Comparison of ENCODE assay signal across 17 cellular contexts in the genomic region with DNA sequence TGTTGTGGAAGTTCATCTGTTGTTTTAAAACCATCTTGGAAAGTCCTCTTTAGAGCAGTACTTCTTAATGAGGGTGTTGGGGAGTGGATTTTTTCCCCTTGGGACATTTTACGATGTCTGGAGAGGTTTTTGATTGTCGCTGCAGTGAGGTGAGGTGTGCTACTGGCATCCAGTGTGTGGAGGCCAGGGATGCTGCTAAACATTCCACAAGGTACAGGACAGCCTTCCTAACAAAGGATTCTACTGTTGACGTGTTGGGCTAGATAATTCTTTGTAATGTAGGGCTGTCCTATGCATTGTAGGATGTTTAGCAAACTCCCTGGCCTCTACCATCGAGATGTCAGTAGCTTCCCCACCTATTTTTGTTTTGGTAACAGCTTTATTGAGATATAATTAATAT. TPM values are rescaled to one million over a fixed set of nuclear protein-coding genes. Genes with fewer than 3 reads are reported as not detected.
DNase-seq lines count a peak whose midpoint lies in the region; ATAC-seq and TF ChIP-seq lines count a peak whose summit lies in the region.
"Had no signal": no experiment of that assay in that cellular context is flagged by ENCODE, and none has a peak within 500 bp of the region (broad histone marks: within the 10 kb centered on the region; RNA-seq: fewer than 3 reads in every experiment).

No MANE protein-coding gene starts in this region.

- TF ChIP-seq CTCF in Panc1 (IDR thresholded peaks at IDR 0.05) (no peak), smooth muscle cell (IDR thresholded peaks at IDR 0.05; ENCODE audit: borderline replicate concordance, insufficient read depth, poor library complexity, severe bottlenecking) (no peak)

- H3K9me3 ChIP-seq in Panc1 (ENCODE audit: control insufficient read depth, insufficient read depth, low read depth, low read length) (no peaks in the 10 kb centered on the region), smooth muscle cell (replicated peaks; ENCODE audit: low read depth) (no peaks in the 10 kb centered on the region)
- H3K9me3 ChIP-seq: A549 had no signal

- no peaks in the 10 kb centered on the region for H3K9me3 Mint-ChIP-seq in activated naive CD8-positive, alpha-beta T cell (ENCODE audit: low read depth)
- H3K9me3 Mint-ChIP-seq in activated naive CD8-positive, alpha-beta T cell treated with anti-CD3 and anti-CD28 coated beads, Interleukin-2, amount 50 U/mL, for 24 hours: peaks cover 11% of the 10 kb centered on the region
- H3K9me3 Mint-ChIP-seq in immature natural killer cell: no peaks in the 10 kb centered on the region

- in situ Hi-C loops in Panc1 (cut with HindIII; ENCODE audit: low pct_unique_long_range_greater_than_20kb, low sequenced_read_pairs): no loop called here

- H3K4me1 ChIP-seq in Panc1 (ENCODE audit: control insufficient read depth, insufficient read depth, low read length) (peaks cover 4% of the 10 kb centered on the region; the same call in 1 of the 2 replicates), smooth muscle cell (ENCODE audit: low read depth) (no peaks in the 10 kb centered on the region)
- H3K4me1 ChIP-seq: A549 had no signal

- no peak overlapping the region for H2AFZ ChIP-seq in smooth muscle cell (ENCODE audit: low read depth)

- intact Hi-C loops in Panc1 (cut with micrococcal nuclease; ENCODE audit: unreplicated experiment): no loop called here

- H3K4me2 ChIP-seq in smooth muscle cell: no peak overlapping the region
- H3K4me2 ChIP-seq: A549, KMS-11 had no signal

- POLR2A ChIA-PET in Panc1 (lab: Charles Lee): no interaction called here

- no peaks in the 10 kb centered on the region for H3F3A ChIP-seq in smooth muscle cell (ENCODE audit: low read depth)

- no peaks in the 10 kb centered on the region for H3K79me2 ChIP-seq in smooth muscle cell (ENCODE audit: low read depth)

- ATAC-seq in activated naive CD8-positive, alpha-beta T cell treated with anti-CD3 and anti-CD28 coated beads, Interleukin-2, amount 50 U/mL, for 24 hours: no peak
- peak; percentile 63 for ATAC-seq in Panc1
- no peak for ATAC-seq in HG03460 (IDR thresholded peaks at IDR 0.05; ENCODE audit: unreplicated experiment)
- no peak for ATAC-seq in HG03196 (IDR thresholded peaks at IDR 0.05; ENCODE audit: unreplicated experiment)
- ATAC-seq: A549 had no signal

- H3K4me3 ChIP-seq in Panc1 (ENCODE audit: low read depth in 2 of 2, low read length in 2 of 2) (no peak overlapping the region), smooth muscle cell (no peak overlapping the region)
- H3K4me3 ChIP-seq: A549 had no signal

- no peak overlapping the region for H3K4me3 Mint-ChIP-seq in activated naive CD8-positive, alpha-beta T cell
- H3K4me3 Mint-ChIP-seq in activated naive CD8-positive, alpha-beta T cell treated with anti-CD3 and anti-CD28 coated beads, Interleukin-2, amount 50 U/mL, for 24 hours: no peak overlapping the region
- H3K4me3 Mint-ChIP-seq in immature natural killer cell: peak overlapping the region in 2 of 5 donors; percentile 8 to 23
- H3K4me3 Mint-ChIP-seq: CD14-positive monocyte had no signal

- CTCF ChIA-PET in Panc1 (lab: Charles Lee): no interaction called here

- H3K9ac ChIP-seq in smooth muscle cell (ENCODE audit: low read depth): no peak overlapping the region
- H3K9ac ChIP-seq: KMS-11 had no signal

- peaks cover 64% of the 10 kb centered on the region for H3K4me1 Mint-ChIP-seq in activated naive CD8-positive, alpha-beta T cell (ENCODE audit: low read depth)
- H3K4me1 Mint-ChIP-seq in activated naive CD8-positive, alpha-beta T cell treated with anti-CD3 and anti-CD28 coated beads, Interleukin-2, amount 50 U/mL, for 24 hours: peaks cover 50% of the 10 kb centered on the region
- H3K4me1 Mint-ChIP-seq in immature natural killer cell: peaks cover 48 to 78% of the 10 kb centered on the region in 2 donors

- H3K36me3 ChIP-seq in Panc1 (ENCODE audit: control insufficient read depth, insufficient read depth, low read length) (no peaks in the 10 kb centered on the region), smooth muscle cell (ENCODE audit: low read depth) (peaks cover 10% of the 10 kb centered on the region)

- WGBS in smooth muscle cell (ENCODE audit: low lambda C conversion rate): 70% methylated on average over 4 of the region's 4 CpGs

- H3K27ac ChIP-seq in Panc1 (ENCODE audit: low read length) (no peak overlapping the region), smooth muscle cell (ENCODE audit: low read depth) (peak overlapping the region; percentile 68)
- H3K27ac ChIP-seq: A549, KMS-11, RWPE1 had no signal

- H3K27me3 ChIP-seq in Panc1 (ENCODE audit: control insufficient read depth, insufficient read depth, low read length) (no peaks in the 10 kb centered on the region), smooth muscle cell (ENCODE audit: low read depth) (no peaks in the 10 kb centered on the region)

- H3K27ac Mint-ChIP-seq in activated naive CD8-positive, alpha-beta T cell: peak overlapping the region; percentile 46
- H3K27ac Mint-ChIP-seq in activated naive CD8-positive, alpha-beta T cell treated with anti-CD3 and anti-CD28 coated beads, Interleukin-2, amount 50 U/mL, for 24 hours: no peak overlapping the region
- peak overlapping the region in 4 of 6 donors; percentile 2 to 69 (median 42) for H3K27ac Mint-ChIP-seq in immature natural killer cell

- H3K36me3 Mint-ChIP-seq in activated naive CD8-positive, alpha-beta T cell: peaks cover 34% of the 10 kb centered on the region
- peaks cover 76% of the 10 kb centered on the region for H3K36me3 Mint-ChIP-seq in activated naive CD8-positive, alpha-beta T cell treated with anti-CD3 and anti-CD28 coated beads, Interleukin-2, amount 50 U/mL, for 24 hours (ENCODE audit: low read depth)
- H3K36me3 Mint-ChIP-seq in immature natural killer cell: peaks cover 21 to 27% (median 22%) of the 10 kb centered on the region in 3 donors

- H3K27me3 Mint-ChIP-seq in activated naive CD8-positive, alpha-beta T cell: no peaks in the 10 kb centered on the region
- H3K27me3 Mint-ChIP-seq in activated naive CD8-positive, alpha-beta T cell treated with anti-CD3 and anti-CD28 coated beads, Interleukin-2, amount 50 U/mL, for 24 hours: no peaks in the 10 kb centered on the region
- no peaks in the 10 kb centered on the region for H3K27me3 Mint-ChIP-seq in immature natural killer cell (ENCODE audit: low read depth in 3 of 3)

- DNase-seq in activated naive CD8-positive, alpha-beta T cell treated with anti-CD3 and anti-CD28 coated beads, Interleukin-2, amount 50 U/mL, for 24 hours: no peak
- DNase-seq in Panc1 (ENCODE audit: low read depth, low spot score): no peak
- DNase-seq in immature natural killer cell: no peak
- DNase-seq in smooth muscle cell (lab: John Stamatoyannopoulos, UW; ENCODE audit: unreplicated experiment): no peak
- DNase-seq in NOMO-1 (lab: John Stamatoyannopoulos, UW; ENCODE audit: unreplicated experiment in 2 of 2): no peak
- DNase-seq: DMS79, GOT3, NCI-H1436 treated with DMSO at 0.1 percent for 48 hours, NCI-H2029 treated with DMSO at 0.1 percent for 48 hours, NCI-H748 treated with DMSO at 0.1 percent for 48 hours had no signal

- no peaks in the 10 kb centered on the region for H4K20me1 ChIP-seq in smooth muscle cell (ENCODE audit: low read depth)

- no TSS peak for BruUV-seq in Panc1 (replicated peaks; lab: Mats Ljungman, UMichigan)

RNA-seq across cellular contexts. Expression of a gene that starts 33.3 kb away (rescaled TPM):
- total RNA-seq in Panc1 (2021; ENCODE audit: unreplicated experiment) (24.2 TPM), smooth muscle cell (21.8 TPM in 2 replicates)
- 6.8 TPM for polyA plus RNA-seq in Panc1 (2012; ENCODE audit: insufficient read length)
- polyA plus RNA-seq in immature natural killer cell (10 to 100 TPM in 2 of 3 donors, 1 to 10 TPM in 1; 9.0 to 17.1 (median 10.7) TPM), smooth muscle cell (4.6 and 6.9 TPM in 2 replicates)
